1 cellular context compared by ENCODE assay signal in genomic region chr1:8011923-8012858, GRCh38.
TF ChIP-seq lines count a peak whose summit lies in the region.

No MANE protein-coding gene starts in this region.

TF ChIP-seq in WTC11, 78 proteins besides CTCF, POLR2A, EP300 and RAD21 (continued from another document):
- TF ChIP-seq HMGXB4 (CRISPR knock-in tag; IDR thresholded peaks at IDR 0.05): no peak
- no peak for TF ChIP-seq E2F5 (CRISPR knock-in tag; IDR thresholded peaks at IDR 0.05)
- TF ChIP-seq IRF2 (CRISPR knock-in tag; IDR thresholded peaks at IDR 0.05; ENCODE audit: borderline replicate concordance, low read depth): no peak
- TF ChIP-seq GRHL2 (CRISPR knock-in tag; IDR thresholded peaks at IDR 0.05; ENCODE audit: insufficient replicate concordance, severe bottlenecking): no peak
- no peak for TF ChIP-seq NFYB (CRISPR knock-in tag; conservative IDR thresholded peaks at IDR 0.05; ENCODE audit: low read depth)
- TF ChIP-seq ESRRA (CRISPR knock-in tag; IDR thresholded peaks at IDR 0.05; ENCODE audit: borderline replicate concordance): no peak
- no peak for TF ChIP-seq ZBTB43 (CRISPR knock-in tag; IDR thresholded peaks at IDR 0.05)
- TF ChIP-seq TP53 (CRISPR knock-in tag; IDR thresholded peaks at IDR 0.05): no peak
- TF ChIP-seq CDX4 (CRISPR knock-in tag; IDR thresholded peaks at IDR 0.05; ENCODE audit: borderline replicate concordance): no peak
- TF ChIP-seq NFE2L1 (CRISPR knock-in tag; IDR thresholded peaks at IDR 0.05): no peak
- no peak for TF ChIP-seq TCF7 (CRISPR knock-in tag; IDR thresholded peaks at IDR 0.05; ENCODE audit: low read depth)
- no peak for TF ChIP-seq ZNF425 (CRISPR knock-in tag; conservative IDR thresholded peaks at IDR 0.05)
- no peak for TF ChIP-seq PRDM15 (CRISPR knock-in tag; IDR thresholded peaks at IDR 0.05)
- TF ChIP-seq ATF2 (CRISPR knock-in tag; IDR thresholded peaks at IDR 0.05; ENCODE audit: borderline replicate concordance, low read depth): no peak
- TF ChIP-seq JUN (CRISPR knock-in tag; IDR thresholded peaks at IDR 0.05): no peak
- TF ChIP-seq USF2 (CRISPR knock-in tag; IDR thresholded peaks at IDR 0.05): no peak
